ENCODE assay signal across 34 cellular contexts in genomic region chr12:52433501-52434095, GRCh38. TPM values are rescaled to one million over a fixed set of nuclear protein-coding genes. Genes with fewer than 3 reads are reported as not detected.
"Had no signal": no experiment of that assay in that cellular context is flagged by ENCODE, and none has a peak within 500 bp of the region (broad histone marks: within the 10 kb centered on the region; RNA-seq: fewer than 3 reads in every experiment).

No MANE protein-coding gene starts in this region.

- H3K9me3 Mint-ChIP-seq: activated CD4-positive, alpha-beta T cell treated with anti-CD3 and anti-CD28 coated beads, Interleukin-2, amount 10 ng/mL, durations not matched to agents 24 days and 14 days; activated CD8-positive, alpha-beta T cell treated with anti-CD3 and anti-CD28 coated beads for 36 hours; activated naive CD4-positive, alpha-beta T cell treated with anti-CD3 and anti-CD28 coated beads, Interleukin-2, amount 50 U/mL, for 24 hours; activated naive CD8-positive, alpha-beta T cell treated with anti-CD3 and anti-CD28 coated beads, Interleukin-2, amount 10 ng/mL, durations not matched to agents 7 days and 5 days; activated T-cell treated with anti-CD3 and anti-CD28 coated beads, Interleukin-2, amount 50 U/mL, for 72 hours; activated T-helper 17 cell treated with anti-CD3 and anti-CD28 coated beads, Interleukin-2, amount 50 U/mL, for 72 hours had no signal

- H3K27me3 ChIP-seq: ascending aorta, Peyer's patch had no signal

- H3K4me3 Mint-ChIP-seq: activated CD4-positive, alpha-beta T cell treated with anti-CD3 and anti-CD28 coated beads, Interleukin-2, amount 10 ng/mL, durations not matched to agents 24 days and 14 days; activated CD8-positive, alpha-beta T cell treated with anti-CD3 and anti-CD28 coated beads for 36 hours; activated naive CD4-positive, alpha-beta T cell treated with anti-CD3 and anti-CD28 coated beads, Interleukin-2, amount 50 U/mL, for 24 hours; activated naive CD8-positive, alpha-beta T cell treated with anti-CD3 and anti-CD28 coated beads, Interleukin-2, amount 10 ng/mL, durations not matched to agents 7 days and 5 days; activated T-cell treated with anti-CD3 and anti-CD28 coated beads, Interleukin-2, amount 50 U/mL, for 72 hours; activated T-helper 17 cell treated with anti-CD3 and anti-CD28 coated beads, Interleukin-2, amount 50 U/mL, for 72 hours had no signal

- H3K9me3 ChIP-seq: ascending aorta, MG63, Peyer's patch had no signal

- DNase-seq: activated CD4-positive, alpha-beta T cell treated with anti-CD3 and anti-CD28 coated beads, Interleukin-2, amount 10 ng/mL, durations not matched to agents 24 days and 14 days; activated CD4-positive, alpha-beta T cell treated with anti-CD3 and anti-CD28 coated beads, Interleukin-2, amount 50 U/mL, for 4 hours; activated CD8-positive, alpha-beta T cell treated with anti-CD3 and anti-CD28 coated beads for 36 hours; activated gamma-delta T cell; activated naive CD4-positive, alpha-beta T cell treated with Interleukin-2 at 50 U/mL for 16 hours; activated naive CD8-positive, alpha-beta T cell treated with anti-CD3 and anti-CD28 coated beads, Interleukin-2, amount 10 ng/mL, durations not matched to agents 7 days and 5 days; activated T-cell treated with anti-CD3 and anti-CD28 coated beads, Interleukin-2, amount 50 U/mL, for 1 hour; activated T-cell treated with anti-CD3 and anti-CD28 coated beads, Interleukin-2, amount 50 U/mL, for 72 hours; amygdala; Karpas-422; KBM-7; NCI-H1048; NCI-H1105 treated with DMSO at 0.1 percent for 48 hours; NCI-H1694; NCI-H1930; NCI-H2081 treated with DMSO at 0.1 percent for 48 hours; NCI-H345; NCI-H524 treated with DMSO at 0.1 percent for 48 hours; Peyer's patch; Right ventricle myocardium superior; RPMI8226; SW 1271; T-helper 1 cell; T-helper 2 cell; T-helper 9 cell; WERI-Rb-1 had no signal

- H3K4me1 ChIP-seq: ascending aorta had no signal

- H3K27ac ChIP-seq: ascending aorta, cardiac muscle cell, Peyer's patch, WERI-Rb-1 had no signal

- H3K36me3 Mint-ChIP-seq: activated naive CD4-positive, alpha-beta T cell treated with anti-CD3 and anti-CD28 coated beads, Interleukin-2, amount 50 U/mL, for 24 hours; activated naive CD8-positive, alpha-beta T cell treated with anti-CD3 and anti-CD28 coated beads, Interleukin-2, amount 10 ng/mL, durations not matched to agents 7 days and 5 days had no signal

- H3K36me3 ChIP-seq: ascending aorta, cardiac muscle cell, MG63, Peyer's patch, WERI-Rb-1 had no signal

- H3K4me3 ChIP-seq: ascending aorta, cardiac muscle cell, MG63, Peyer's patch had no signal

- ATAC-seq: activated CD8-positive, alpha-beta T cell treated with anti-CD3 and anti-CD28 coated beads for 36 hours; activated T-cell treated with anti-CD3 and anti-CD28 coated beads, Interleukin-2, amount 50 U/mL, for 72 hours; activated T-helper 17 cell treated with anti-CD3 and anti-CD28 coated beads, Interleukin-2, amount 50 U/mL, for 72 hours had no signal

- H3K27ac Mint-ChIP-seq: activated CD4-positive, alpha-beta T cell treated with anti-CD3 and anti-CD28 coated beads, Interleukin-2, amount 10 ng/mL, durations not matched to agents 24 days and 14 days; activated CD8-positive, alpha-beta T cell treated with anti-CD3 and anti-CD28 coated beads for 36 hours; activated naive CD4-positive, alpha-beta T cell treated with anti-CD3 and anti-CD28 coated beads, Interleukin-2, amount 50 U/mL, for 24 hours; activated naive CD8-positive, alpha-beta T cell treated with anti-CD3 and anti-CD28 coated beads, Interleukin-2, amount 10 ng/mL, durations not matched to agents 7 days and 5 days; activated T-cell treated with anti-CD3 and anti-CD28 coated beads, Interleukin-2, amount 50 U/mL, for 72 hours; activated T-helper 17 cell treated with anti-CD3 and anti-CD28 coated beads, Interleukin-2, amount 50 U/mL, for 72 hours had no signal

- H3K4me1 Mint-ChIP-seq: activated CD4-positive, alpha-beta T cell treated with anti-CD3 and anti-CD28 coated beads, Interleukin-2, amount 10 ng/mL, durations not matched to agents 24 days and 14 days; activated naive CD4-positive, alpha-beta T cell treated with anti-CD3 and anti-CD28 coated beads, Interleukin-2, amount 50 U/mL, for 24 hours; activated naive CD8-positive, alpha-beta T cell treated with anti-CD3 and anti-CD28 coated beads, Interleukin-2, amount 10 ng/mL, durations not matched to agents 7 days and 5 days had no signal

RNA-seq across cellular contexts. Expression of gene KRT75, which starts 0.6 kb away (rescaled TPM):
- total RNA-seq: activated CD4-positive, alpha-beta T cell treated with anti-CD3 and anti-CD28 coated beads, Interleukin-2, amount 10 ng/mL, durations not matched to agents 24 days and 14 days; activated CD8-positive, alpha-beta memory T cell treated with anti-CD3 and anti-CD28 coated beads for 36 hours; activated CD8-positive, alpha-beta T cell treated with anti-CD3 and anti-CD28 coated beads for 36 hours; activated naive CD8-positive, alpha-beta T cell treated with anti-CD3 and anti-CD28 coated beads, Interleukin-2, amount 10 ng/mL, durations not matched to agents 7 days and 5 days; activated T-cell treated with anti-CD3 and anti-CD28 coated beads, Interleukin-2, amount 50 U/mL, for 72 hours; activated T-helper 17 cell treated with anti-CD3 and anti-CD28 coated beads, Interleukin-2, amount 50 U/mL, for 72 hours; ascending aorta; cardiac muscle cell; NCI-H460; Peyer's patch; Right ventricle myocardium superior had no signal
- polyA plus RNA-seq: cardiac muscle cell had no signal

RNA-seq across cellular contexts. Expression of gene KRT6B, which starts 18.3 kb away (rescaled TPM):
- total RNA-seq: activated CD4-positive, alpha-beta T cell treated with anti-CD3 and anti-CD28 coated beads, Interleukin-2, amount 10 ng/mL, durations not matched to agents 24 days and 14 days; activated CD8-positive, alpha-beta memory T cell treated with anti-CD3 and anti-CD28 coated beads for 36 hours; activated CD8-positive, alpha-beta T cell treated with anti-CD3 and anti-CD28 coated beads for 36 hours; activated naive CD8-positive, alpha-beta T cell treated with anti-CD3 and anti-CD28 coated beads, Interleukin-2, amount 10 ng/mL, durations not matched to agents 7 days and 5 days; activated T-cell treated with anti-CD3 and anti-CD28 coated beads, Interleukin-2, amount 50 U/mL, for 72 hours; activated T-helper 17 cell treated with anti-CD3 and anti-CD28 coated beads, Interleukin-2, amount 50 U/mL, for 72 hours; cardiac muscle cell; NCI-H460; Peyer's patch; Right ventricle myocardium superior had no signal

RNA-seq across cellular contexts. Expression of gene KRT82, which starts 27.5 kb away (rescaled TPM):
- total RNA-seq: activated CD4-positive, alpha-beta T cell treated with anti-CD3 and anti-CD28 coated beads, Interleukin-2, amount 10 ng/mL, durations not matched to agents 24 days and 14 days; activated CD8-positive, alpha-beta memory T cell treated with anti-CD3 and anti-CD28 coated beads for 36 hours; activated CD8-positive, alpha-beta T cell treated with anti-CD3 and anti-CD28 coated beads for 36 hours; activated naive CD8-positive, alpha-beta T cell treated with anti-CD3 and anti-CD28 coated beads, Interleukin-2, amount 10 ng/mL, durations not matched to agents 7 days and 5 days; activated T-cell treated with anti-CD3 and anti-CD28 coated beads, Interleukin-2, amount 50 U/mL, for 72 hours; activated T-helper 17 cell treated with anti-CD3 and anti-CD28 coated beads, Interleukin-2, amount 50 U/mL, for 72 hours; ascending aorta; cardiac muscle cell; NCI-H460; Peyer's patch; Right ventricle myocardium superior had no signal
- polyA plus RNA-seq: adipose tissue, cardiac muscle cell had no signal

RNA-seq across cellular contexts. Expression of gene KRT6C, which starts 40.0 kb away (rescaled TPM):
- total RNA-seq: activated CD4-positive, alpha-beta T cell treated with anti-CD3 and anti-CD28 coated beads, Interleukin-2, amount 10 ng/mL, durations not matched to agents 24 days and 14 days; activated CD8-positive, alpha-beta memory T cell treated with anti-CD3 and anti-CD28 coated beads for 36 hours; activated CD8-positive, alpha-beta T cell treated with anti-CD3 and anti-CD28 coated beads for 36 hours; activated naive CD8-positive, alpha-beta T cell treated with anti-CD3 and anti-CD28 coated beads, Interleukin-2, amount 10 ng/mL, durations not matched to agents 7 days and 5 days; activated T-cell treated with anti-CD3 and anti-CD28 coated beads, Interleukin-2, amount 50 U/mL, for 72 hours; activated T-helper 17 cell treated with anti-CD3 and anti-CD28 coated beads, Interleukin-2, amount 50 U/mL, for 72 hours; ascending aorta; cardiac muscle cell; NCI-H460; Right ventricle myocardium superior had no signal
- polyA plus RNA-seq: cardiac muscle cell had no signal

RNA-seq across cellular contexts. Expression of gene KRT84, which starts 48.1 kb away (rescaled TPM):
- total RNA-seq: activated CD4-positive, alpha-beta T cell treated with anti-CD3 and anti-CD28 coated beads, Interleukin-2, amount 10 ng/mL, durations not matched to agents 24 days and 14 days; activated CD8-positive, alpha-beta memory T cell treated with anti-CD3 and anti-CD28 coated beads for 36 hours; activated CD8-positive, alpha-beta T cell treated with anti-CD3 and anti-CD28 coated beads for 36 hours; activated naive CD8-positive, alpha-beta T cell treated with anti-CD3 and anti-CD28 coated beads, Interleukin-2, amount 10 ng/mL, durations not matched to agents 7 days and 5 days; activated T-cell treated with anti-CD3 and anti-CD28 coated beads, Interleukin-2, amount 50 U/mL, for 72 hours; activated T-helper 17 cell treated with anti-CD3 and anti-CD28 coated beads, Interleukin-2, amount 50 U/mL, for 72 hours; ascending aorta; cardiac muscle cell; NCI-H460; Peyer's patch; Right ventricle myocardium superior had no signal
- polyA plus RNA-seq: adipose tissue, cardiac muscle cell had no signal
